1 cellular context compared by ENCODE assay signal in the genomic region with DNA sequence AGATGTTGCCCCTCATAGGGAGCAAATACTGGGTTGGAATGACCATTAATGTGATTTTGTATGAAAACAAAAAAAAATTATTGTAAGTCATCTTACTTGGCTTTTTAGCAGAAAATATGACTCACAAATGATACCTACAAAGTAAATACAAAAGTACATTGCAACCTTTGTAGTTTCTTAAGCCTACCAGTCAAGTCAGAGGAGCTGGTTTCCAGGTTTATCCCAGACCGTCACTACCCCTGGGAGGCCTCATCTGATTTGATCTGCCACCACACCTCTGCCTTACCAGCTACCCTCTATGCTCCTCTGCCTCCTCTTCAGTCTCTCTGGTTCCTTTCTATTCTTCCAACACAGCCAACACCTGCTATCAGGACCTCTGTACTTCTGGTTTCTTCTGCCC.
TF ChIP-seq lines count a peak whose summit lies in the region.

No MANE protein-coding gene starts in this region.

TF ChIP-seq in WTC11, 78 proteins besides CTCF, POLR2A, EP300 and RAD21 (continued from another document):
- TF ChIP-seq FOXJ3 (CRISPR knock-in tag; IDR thresholded peaks at IDR 0.05; ENCODE audit: borderline replicate concordance) (no peak), EMX1 (CRISPR knock-in tag; IDR thresholded peaks at IDR 0.05) (no peak), JAZF1 (CRISPR knock-in tag; IDR thresholded peaks at IDR 0.05) (no peak)
- TF ChIP-seq, protein P1, sequence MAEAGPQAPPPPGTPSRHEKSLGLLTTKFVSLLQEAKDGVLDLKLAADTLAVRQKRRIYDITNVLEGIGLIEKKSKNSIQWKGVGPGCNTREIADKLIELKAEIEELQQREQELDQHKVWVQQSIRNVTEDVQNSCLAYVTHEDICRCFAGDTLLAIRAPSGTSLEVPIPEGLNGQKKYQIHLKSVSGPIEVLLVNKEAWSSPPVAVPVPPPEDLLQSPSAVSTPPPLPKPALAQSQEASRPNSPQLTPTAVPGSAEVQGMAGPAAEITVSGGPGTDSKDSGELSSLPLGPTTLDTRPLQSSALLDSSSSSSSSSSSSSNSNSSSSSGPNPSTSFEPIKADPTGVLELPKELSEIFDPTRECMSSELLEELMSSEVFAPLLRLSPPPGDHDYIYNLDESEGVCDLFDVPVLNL (CRISPR knock-in tag; IDR thresholded peaks at IDR 0.05; ENCODE audit: borderline replicate concordance, low read depth), result no peak
- TF ChIP-seq, protein P2, sequence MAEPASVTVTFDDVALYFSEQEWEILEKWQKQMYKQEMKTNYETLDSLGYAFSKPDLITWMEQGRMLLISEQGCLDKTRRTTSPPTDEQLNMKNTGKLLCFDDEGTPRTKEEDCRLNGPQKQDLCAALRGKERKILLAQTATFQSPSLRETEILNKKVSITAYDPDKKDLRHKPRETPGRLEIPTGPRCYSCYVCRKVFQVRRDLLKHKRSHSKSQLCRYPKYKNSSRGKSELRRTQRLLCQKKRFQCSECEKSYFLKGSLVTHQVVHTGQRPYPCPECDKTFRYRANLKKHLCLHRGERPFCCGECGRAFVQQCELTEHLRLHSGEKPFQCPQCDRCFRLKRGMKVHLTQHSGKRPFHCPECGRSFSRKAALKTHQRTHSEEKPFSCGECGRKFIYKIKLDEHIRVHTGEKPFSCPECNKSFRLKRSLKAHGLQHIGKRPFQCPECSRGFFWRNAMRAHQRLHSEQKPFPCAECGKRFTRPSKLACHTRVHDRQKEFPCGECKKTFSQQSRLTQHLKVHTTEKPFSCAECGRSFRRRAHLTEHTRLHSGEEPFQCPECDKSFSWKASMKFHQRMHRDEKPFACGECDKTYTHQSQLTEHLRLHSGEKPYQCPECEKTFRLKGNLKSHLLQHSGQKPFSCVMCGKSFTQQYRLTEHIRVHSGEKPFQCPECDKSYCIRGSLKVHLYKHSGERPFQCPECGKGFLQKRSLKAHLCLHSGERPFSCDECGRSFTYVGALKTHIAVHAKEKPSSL (CRISPR knock-in tag; conservative IDR thresholded peaks at IDR 0.05), result no peak
